8 cellular contexts compared by ENCODE assay signal in genomic region chr1:31644560-31645273, GRCh38. TPM values are rescaled to one million over a fixed set of nuclear protein-coding genes. Genes with fewer than 3 reads are reported as not detected.
A peak's percentile ranks its signal among the peaks of the same experiment; 100 is the strongest.
DNase-seq lines count a peak whose midpoint lies in the region; ATAC-seq and TF ChIP-seq lines count a peak whose summit lies in the region.

Gene PEF1, minus strand, starts transcription at chr1:31644876. Its CDS starts 12 bp downstream, at chr1:31644864.

- CTCF ChIA-PET in PC-3 (lab: Charles Lee), result interaction anchor here (0.6 to 0.8 kb wide), 5 partner anchors 27 to 359 kb away, joined by 3 to 4 read pairs (median 3); partner anchors contain the start of gene HCRTR1

- H3F3A ChIP-seq in PC-3 (ENCODE audit: low read length, unreplicated experiment), result no peaks in the 10 kb centered on the region

- H3K9ac ChIP-seq in PC-3 (ENCODE audit: low read length), result peak within 1 kb of the TSS; percentile 92

- peak; percentile 99 for DNase-seq in DMS 273 treated with DMSO at 0.1 percent for 48 hours (lab: John Stamatoyannopoulos, UW)
- DNase-seq in PC-3, result peak; percentile 98
- peak; percentile 99 for DNase-seq in activated T-cell treated with anti-CD3 and anti-CD28 coated beads for 48 hours (ENCODE audit: low read depth)
- DNase-seq in epithelial cell of esophagus (ENCODE audit: low read depth), result peak; percentile 99
- peak; percentile 98 to 99 for DNase-seq in stimulated activated CD8-positive, alpha-beta memory T cell treated with anti-CD3 and anti-CD28 coated beads, Interleukin-4, amount 100 ng/mL, for 1 hour (ENCODE audit: low read depth in 2 of 2, low spot score in 1 of 2)

- H3K4me2 ChIP-seq in PC-3 (ENCODE audit: low read length), result peak within 1 kb of the TSS; percentile 87

- intact Hi-C loops in PC-3 (cut with micrococcal nuclease), result no loop called here

- POLR2A ChIA-PET in PC-3 (lab: Charles Lee; ENCODE audit: unreplicated experiment), result interaction anchor here (0.5 to 1.4 kb wide), 10 partner anchors 29 to 968 kb away, joined by 3 to 21 read pairs (median 4); partner anchors contain the start of gene PTP4A2

- H3K4me1 ChIP-seq in PC-3 (ENCODE audit: insufficient read depth, low read length) (peaks cover 12% of the 10 kb centered on the region), mononuclear cell (ENCODE audit: insufficient read depth, low read length) (peaks cover 43% of the 10 kb centered on the region)

- TF ChIP-seq RAD21 in Ishikawa (IDR thresholded peaks at IDR 0.05; ENCODE audit: low read depth), result no peak

- no peak for TF ChIP-seq CTCF in PC-3 (conservative IDR thresholded peaks at IDR 0.05; ENCODE audit: low read depth, low read length)
- no peak for TF ChIP-seq CTCF in epithelial cell of esophagus (IDR thresholded peaks at IDR 0.05; ENCODE audit: insufficient read depth, low read depth, low read length, missing control alignments)

- peaks cover 45% of the 10 kb centered on the region for H3K79me2 ChIP-seq in PC-3 (ENCODE audit: low read length)

- ATAC-seq in GM21529 (IDR thresholded peaks at IDR 0.05; ENCODE audit: unreplicated experiment), result peak; percentile 93
- peak; percentile 88 for ATAC-seq in PC-3

- TF ChIP-seq EP300 in Ishikawa (IDR thresholded peaks at IDR 0.05; ENCODE audit: borderline replicate concordance), result peak; percentile 42; the same call in 1 of the 2 replicates

- H3K27ac ChIP-seq in PC-3 (ENCODE audit: low read length), result peak within 1 kb of the TSS; percentile 83

- peak within 1 kb of the TSS; percentile 76 for H3K4me3 ChIP-seq in PC-3 (ENCODE audit: low read length)
- H3K4me3 ChIP-seq in epithelial cell of esophagus (ENCODE audit: low read length), result peak within 1 kb of the TSS; percentile 93
- peak within 1 kb of the TSS; percentile 84 for H3K4me3 ChIP-seq in mononuclear cell (ENCODE audit: low read length)

- H3K9me3 ChIP-seq in PC-3 (ENCODE audit: low read length) (no peaks in the 10 kb centered on the region), mononuclear cell (ENCODE audit: low read depth, low read length) (no peaks in the 10 kb centered on the region)

- no peaks in the 10 kb centered on the region for H4K20me1 ChIP-seq in PC-3 (ENCODE audit: low read length)

- no peaks in the 10 kb centered on the region for H3K27me3 ChIP-seq in PC-3 (ENCODE audit: low read length)
- no peaks in the 10 kb centered on the region for H3K27me3 ChIP-seq in mononuclear cell (ENCODE audit: insufficient read depth, low read length)

- H3K9me2 ChIP-seq in PC-3 (replicated peaks; ENCODE audit: low read length), result no peaks in the 10 kb centered on the region

- no peaks in the 10 kb centered on the region for H3K36me3 ChIP-seq in PC-3 (ENCODE audit: low read depth, low read length)

- H2AFZ ChIP-seq in PC-3 (ENCODE audit: low read length), result peak within 1 kb of the TSS; percentile 82

- no TSS peak for BruUV-seq in PC-3 (replicated peaks; lab: Mats Ljungman, UMichigan)

TF ChIP-seq in Ishikawa, 13 proteins besides CTCF, POLR2A, EP300 and RAD21:
- TF ChIP-seq CEBPB (IDR thresholded peaks at IDR 0.05), result no peak
- TF ChIP-seq TEAD4 (IDR thresholded peaks at IDR 0.05), result peak; percentile 5; the same call in 1 of the 2 replicates
- no peak for TF ChIP-seq FOXM1 (IDR thresholded peaks at IDR 0.05; ENCODE audit: borderline replicate concordance, low read depth)
- TF ChIP-seq CREB1 (IDR thresholded peaks at IDR 0.05; ENCODE audit: low read depth), result peak; percentile 95
- peak; percentile 47; the same call in 1 of the 2 replicates for TF ChIP-seq TCF12 (IDR thresholded peaks at IDR 0.05; ENCODE audit: low read depth)
- 0 out of 2 replicates have a peak, but pooled peaks have one; percentile 46 for TF ChIP-seq ZBTB7A (IDR thresholded peaks at IDR 0.05; ENCODE audit: low read depth)
- no peak for TF ChIP-seq REST (IDR thresholded peaks at IDR 0.05; ENCODE audit: low read depth)
- TF ChIP-seq TAF1 (IDR thresholded peaks at IDR 0.05; ENCODE audit: low read depth), result peak; percentile 75
- no peak for TF ChIP-seq NFIC (IDR thresholded peaks at IDR 0.05)
- peak; percentile 78 for TF ChIP-seq MAX (IDR thresholded peaks at IDR 0.05)
- TF ChIP-seq EGR1 (IDR thresholded peaks at IDR 0.05), result peak; percentile 61
- TF ChIP-seq USF1 (IDR thresholded peaks at IDR 0.05), result 0 out of 2 replicates have a peak, but pooled peaks have one; percentile 45
- peak; percentile 99 for TF ChIP-seq YY1 (IDR thresholded peaks at IDR 0.05; ENCODE audit: low read depth)

RNA-seq across cellular contexts. Expression of gene PEF1, which starts in this region (rescaled TPM):
- 88.4 and 91.6 TPM in 2 replicates for total RNA-seq in PC-3 (2014; rRNA removed)
- 34.2 TPM for total RNA-seq in mononuclear cell

Comparison
In these comparisons a context has a peak if more than half of its experiments do, and no peak if none do; other contexts are left out.
1. Peak in every context shown above with its lines: DNase-seq, ATAC-seq, H3K4me3 ChIP-seq and H3K27ac ChIP-seq.